ENCODE assay signal across 1 cellular context in the genomic region with DNA sequence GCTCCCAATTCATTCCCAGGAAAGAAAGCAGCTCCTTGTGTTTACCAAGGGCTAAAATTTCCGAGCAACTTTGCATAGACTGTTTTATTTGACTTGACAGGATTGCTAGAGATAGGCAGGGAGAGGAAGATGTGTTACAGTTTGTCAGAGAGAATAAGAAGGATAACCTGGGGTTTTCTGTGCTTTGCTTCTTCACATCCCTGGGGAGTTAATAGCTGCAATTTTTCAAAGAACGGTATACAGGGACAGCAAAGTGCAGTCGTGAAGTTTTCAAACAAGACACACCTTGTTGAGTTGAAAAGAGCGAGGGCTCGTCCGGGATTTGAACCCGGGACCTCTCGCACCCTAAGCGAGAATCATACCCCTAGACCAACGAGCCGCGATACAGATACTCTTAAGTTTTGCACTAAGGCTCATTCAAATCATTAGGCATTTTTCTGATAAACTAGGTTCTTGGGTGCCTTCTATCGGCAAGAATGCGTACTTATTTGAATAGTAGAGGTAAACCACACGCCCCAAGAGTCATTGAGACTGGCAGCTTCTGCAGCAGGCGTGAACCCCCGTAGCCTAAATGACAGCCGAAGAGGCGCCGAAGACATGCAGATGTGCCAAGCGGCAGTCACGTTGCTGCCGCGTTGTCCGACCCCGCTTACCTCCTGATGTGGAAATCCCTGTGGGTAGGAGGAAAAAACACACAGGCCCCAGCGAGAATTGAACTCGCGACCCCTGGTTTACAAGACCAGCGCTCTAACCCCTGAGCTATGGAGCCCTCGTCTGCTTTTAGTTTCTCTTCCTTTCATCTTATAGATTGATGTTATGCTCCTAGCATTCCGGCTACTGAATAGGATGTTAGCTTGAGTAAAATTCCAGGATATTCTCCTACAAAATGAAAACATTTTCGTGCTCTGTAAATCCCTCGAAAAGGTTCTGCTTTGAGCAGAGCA.
TF ChIP-seq lines count a peak whose summit lies in the region.

No MANE protein-coding gene starts in this region.

TF ChIP-seq in HepG2, 621 proteins besides CTCF, POLR2A, EP300 and RAD21 (continued from another document and continues in another):
- TF ChIP-seq ZBTB34 (CRISPR knock-in tag; IDR thresholded peaks at IDR 0.05) (peak; percentile 97), NFE2L2 (IDR thresholded peaks at IDR 0.05; ENCODE audit: low read length) (no peak), POGK (CRISPR knock-in tag; conservative IDR thresholded peaks at IDR 0.05) (no peak; the same call in 1 of the 2 replicates), IRF1 (CRISPR knock-in tag; IDR thresholded peaks at IDR 0.05; ENCODE audit: low read depth) (no peak), BRF2 (CRISPR knock-in tag; IDR thresholded peaks at IDR 0.05) (peak; percentile 94), FOXA3 (CRISPR knock-in tag; IDR thresholded peaks at IDR 0.05) (peak; percentile 67), IRF2 (CRISPR knock-in tag; IDR thresholded peaks at IDR 0.05) (peak; percentile 76), MED8 (CRISPR knock-in tag; IDR thresholded peaks at IDR 0.05; ENCODE audit: insufficient replicate concordance) (no peak), FOXA1 (IDR thresholded peaks at IDR 0.05) (no peak), FOXA1 (CRISPR knock-in tag; IDR thresholded peaks at IDR 0.05) (peak; percentile 93), HNRNPLL (IDR thresholded peaks at IDR 0.05; ENCODE audit: low read depth, low read length, poor library complexity, severe bottlenecking) (peak; percentile 41), ZFYVE20 (CRISPR knock-in tag; IDR thresholded peaks at IDR 0.05; ENCODE audit: borderline replicate concordance, low read depth) (no peak), ZNF75D (CRISPR knock-in tag; IDR thresholded peaks at IDR 0.05; ENCODE audit: borderline replicate concordance) (no peak), HOXA7 (CRISPR knock-in tag; IDR thresholded peaks at IDR 0.05) (peak; percentile 79), ZNF614 (CRISPR knock-in tag; IDR thresholded peaks at IDR 0.05; ENCODE audit: borderline replicate concordance) (peak; percentile 65; the same call in 1 of the 2 replicates), SOX13 (IDR thresholded peaks at IDR 0.05) (no peak), SOX13 (CRISPR knock-in tag; conservative IDR thresholded peaks at IDR 0.05 in 1 of 2, IDR thresholded peaks at IDR 0.05 in 1 of 2) (peak in 1 of 2 experiments; percentile 45; a peak in 1 of 4 replicates), XRCC5 (optimal IDR thresholded peaks at IDR 0.05; ENCODE audit: low read length) (no peak), TAF1 (CRISPR knock-in tag; IDR thresholded peaks at IDR 0.05) (no peak; the same call in 1 of the 2 replicates), SRSF1 (optimal IDR thresholded peaks at IDR 0.05; ENCODE audit: low read depth, low read length) (peak; percentile 59), LRRFIP1 (CRISPR knock-in tag; conservative IDR thresholded peaks at IDR 0.05) (no peak), ZNF224 (CRISPR knock-in tag; IDR thresholded peaks at IDR 0.05) (peak; percentile 82; the same call in 1 of the 2 replicates), REPIN1 (CRISPR knock-in tag; IDR thresholded peaks at IDR 0.05; ENCODE audit: borderline replicate concordance, low read depth) (peak; percentile 96), BRCA1 (CRISPR knock-in tag; IDR thresholded peaks at IDR 0.05) (no peak), SP4 (CRISPR knock-in tag; IDR thresholded peaks at IDR 0.05) (peak; percentile 51; the same call in 1 of the 2 replicates), RARA (CRISPR knock-in tag; IDR thresholded peaks at IDR 0.05) (peak; percentile 57), ATF7 (IDR thresholded peaks at IDR 0.05) (no peak), ATF7 (CRISPR knock-in tag; IDR thresholded peaks at IDR 0.05) (peak; percentile 25; the same call in 1 of the 2 replicates), ZNF704 (CRISPR knock-in tag; IDR thresholded peaks at IDR 0.05; ENCODE audit: borderline replicate concordance) (no peak), ZFY (CRISPR knock-in tag; IDR thresholded peaks at IDR 0.05) (peak; percentile 66), REST (IDR thresholded peaks at IDR 0.05; ENCODE audit: borderline replicate concordance in 1 of 2, low read depth in 1 of 2, low read length in 2 of 2) (peak in 1 of 2 experiments; percentile 28; a peak in 1 of 4 replicates), ZNF639 (CRISPR knock-in tag; conservative IDR thresholded peaks at IDR 0.05) (no peak; the same call in 1 of the 2 replicates), ZNF501 (CRISPR knock-in tag; IDR thresholded peaks at IDR 0.05) (peak; percentile 99), CEBPB (IDR thresholded peaks at IDR 0.05; ENCODE audit: borderline replicate concordance, low read depth, low read length) (peak; percentile 79), ZNF746 (CRISPR knock-in tag; IDR thresholded peaks at IDR 0.05) (peak; percentile 83; the same call in 1 of the 2 replicates), NFRKB (IDR thresholded peaks at IDR 0.05) (no peak), ZBTB1 (CRISPR knock-in tag; IDR thresholded peaks at IDR 0.05; ENCODE audit: borderline replicate concordance) (no peak), HNF4A (CRISPR knock-in tag; IDR thresholded peaks at IDR 0.05) (peak; percentile 51), ZNF24 (IDR thresholded peaks at IDR 0.05) (peak; percentile 100), CEBPG (CRISPR knock-in tag; IDR thresholded peaks at IDR 0.05) (peak; percentile 69)
- TF ChIP-seq, protein P1, sequence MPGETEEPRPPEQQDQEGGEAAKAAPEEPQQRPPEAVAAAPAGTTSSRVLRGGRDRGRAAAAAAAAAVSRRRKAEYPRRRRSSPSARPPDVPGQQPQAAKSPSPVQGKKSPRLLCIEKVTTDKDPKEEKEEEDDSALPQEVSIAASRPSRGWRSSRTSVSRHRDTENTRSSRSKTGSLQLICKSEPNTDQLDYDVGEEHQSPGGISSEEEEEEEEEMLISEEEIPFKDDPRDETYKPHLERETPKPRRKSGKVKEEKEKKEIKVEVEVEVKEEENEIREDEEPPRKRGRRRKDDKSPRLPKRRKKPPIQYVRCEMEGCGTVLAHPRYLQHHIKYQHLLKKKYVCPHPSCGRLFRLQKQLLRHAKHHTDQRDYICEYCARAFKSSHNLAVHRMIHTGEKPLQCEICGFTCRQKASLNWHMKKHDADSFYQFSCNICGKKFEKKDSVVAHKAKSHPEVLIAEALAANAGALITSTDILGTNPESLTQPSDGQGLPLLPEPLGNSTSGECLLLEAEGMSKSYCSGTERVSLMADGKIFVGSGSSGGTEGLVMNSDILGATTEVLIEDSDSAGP (CRISPR knock-in tag; IDR thresholded peaks at IDR 0.05; ENCODE audit: borderline replicate concordance), result peak; percentile 95
- TF ChIP-seq, protein P2, sequence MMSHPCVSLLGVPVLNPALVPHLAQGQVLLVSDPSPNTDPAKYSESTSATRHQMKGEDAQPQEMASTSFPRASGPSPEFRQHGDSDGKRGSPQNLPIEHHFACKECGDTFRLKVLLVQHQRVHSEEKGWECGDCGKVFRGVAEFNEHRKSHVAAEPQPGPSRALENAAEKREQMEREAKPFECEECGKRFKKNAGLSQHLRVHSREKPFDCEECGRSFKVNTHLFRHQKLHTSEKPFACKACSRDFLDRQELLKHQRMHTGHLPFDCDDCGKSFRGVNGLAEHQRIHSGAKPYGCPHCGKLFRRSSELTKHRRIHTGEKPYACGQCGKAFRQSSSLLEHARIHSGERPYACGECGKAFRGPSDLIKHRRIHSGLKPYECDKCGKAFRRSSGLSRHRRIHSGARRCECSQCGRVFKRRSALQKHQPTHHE (CRISPR knock-in tag; IDR thresholded peaks at IDR 0.05; ENCODE audit: borderline replicate concordance), result peak; percentile 76; the same call in 1 of the 2 replicates
